15 cellular contexts compared by ENCODE assay signal in the genomic region with DNA sequence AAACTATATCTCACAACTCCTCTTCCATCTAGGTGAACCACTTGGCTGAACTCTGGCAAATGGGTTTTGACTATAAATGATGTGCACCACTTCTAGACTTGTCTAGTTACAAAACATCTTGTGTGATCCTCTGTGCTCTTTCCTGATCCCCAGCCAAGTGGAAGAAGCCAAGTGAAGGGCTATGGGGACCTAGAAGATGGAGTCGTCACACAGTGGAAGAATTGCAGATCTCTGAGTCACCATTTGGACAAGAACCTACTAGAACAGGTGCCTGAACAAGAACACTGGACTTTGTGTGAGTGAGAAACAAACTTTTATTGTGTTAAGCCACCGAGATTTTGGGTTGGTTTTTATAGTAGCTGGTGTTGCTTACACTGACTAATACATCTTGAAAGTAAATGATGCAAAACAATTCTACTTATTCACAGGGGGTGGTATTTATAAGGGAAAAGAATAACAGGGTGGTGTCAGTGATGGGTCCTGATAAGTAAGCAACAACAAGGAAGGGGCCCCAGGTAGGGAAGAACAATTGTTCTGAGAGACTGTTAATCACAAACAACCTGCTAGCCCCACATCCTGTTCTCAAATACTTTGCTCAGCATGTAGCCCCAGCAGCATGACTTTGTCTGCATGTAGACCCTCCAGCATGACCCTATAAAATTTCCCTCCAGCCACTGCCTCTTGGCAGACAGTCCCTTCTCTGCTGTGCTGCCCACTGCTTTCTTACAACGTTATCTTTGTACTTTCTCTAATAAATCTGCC.
DNase-seq lines count a peak whose midpoint lies in the region; ATAC-seq, FAIRE-seq and TF ChIP-seq lines count a peak whose summit lies in the region.
"Had no signal": no experiment of that assay in that cellular context is flagged by ENCODE, and none has a peak within 500 bp of the region (broad histone marks: within the 10 kb centered on the region; RNA-seq: fewer than 3 reads in every experiment).

No MANE protein-coding gene starts in this region.

- no peak overlapping the region for H3K27ac ChIP-seq in mammary epithelial cell (ENCODE audit: insufficient read depth, low read depth, low read length)
- H3K27ac ChIP-seq: Peyer's patch had no signal

- H3K4me2 ChIP-seq in mammary epithelial cell (ENCODE audit: insufficient read depth, low read depth, low read length), result no peak overlapping the region

- no peak overlapping the region for H3K9ac ChIP-seq in mammary epithelial cell (ENCODE audit: insufficient read depth, low read length)

- DNase-seq in mammary epithelial cell (peak; percentile 58), MCF 10A (ENCODE audit: unreplicated experiment) (no peak), GM12892 (ENCODE audit: insufficient read length) (no peak), renal cortical epithelial cell (ENCODE audit: low read depth) (peak; percentile 71), left lobe of liver (ENCODE audit: low spot score) (no peak), endothelial cell (ENCODE audit: low spot score) (no peak)
- DNase-seq: 8988T; CD4-positive, CD25-positive, alpha-beta regulatory T cell; HCEC 1CT; NCI-H1105; NCI-H2081 treated with DMSO at 0.1 percent for 48 hours; Peyer's patch; SHP77 had no signal

- peaks cover 10% of the 10 kb centered on the region for H3K27me3 Mint-ChIP-seq in MCF 10A (ENCODE audit: insufficient read depth, unreplicated experiment)
- peaks cover 9% of the 10 kb centered on the region for H3K27me3 Mint-ChIP-seq in activated T-helper 17 cell treated with anti-CD3 and anti-CD28 coated beads, Interleukin-2, amount 50 U/mL, for 72 hours
- H3K27me3 Mint-ChIP-seq in endothelial cell (ENCODE audit: unreplicated experiment), result peaks cover 2% of the 10 kb centered on the region

- H3K4me1 ChIP-seq in mammary epithelial cell (ENCODE audit: insufficient read depth, low read length), result peaks cover 21% of the 10 kb centered on the region
- H3K4me1 ChIP-seq: Peyer's patch had no signal

- no peaks in the 10 kb centered on the region for H4K20me1 ChIP-seq in mammary epithelial cell (ENCODE audit: insufficient read depth, low read length)

- no peaks in the 10 kb centered on the region for H3K79me2 ChIP-seq in mammary epithelial cell (ENCODE audit: insufficient read depth, low read length)

- no peak overlapping the region for H2AFZ ChIP-seq in mammary epithelial cell (ENCODE audit: low read depth, low read length)

- POLR2A ChIA-PET in MCF 10A (lab: Yijun Ruan, JAX), result no interaction called here

- TF ChIP-seq POLR2A in GM12892 (IDR thresholded peaks at IDR 0.05; ENCODE audit: low read depth, low read length), result no peak

- H3K36me3 Mint-ChIP-seq in MCF 10A (ENCODE audit: insufficient read depth, unreplicated experiment), result no peaks in the 10 kb centered on the region
- no peaks in the 10 kb centered on the region for H3K36me3 Mint-ChIP-seq in activated T-helper 17 cell treated with anti-CD3 and anti-CD28 coated beads, Interleukin-2, amount 50 U/mL, for 72 hours (ENCODE audit: low read depth)
- peaks cover 3% of the 10 kb centered on the region for H3K36me3 Mint-ChIP-seq in endothelial cell (ENCODE audit: low read depth, unreplicated experiment)
- H3K36me3 Mint-ChIP-seq: CD4-positive, CD25-positive, alpha-beta regulatory T cell had no signal

- FAIRE-seq in GM12892 (lab: Jason Lieb, UNC), result peak; percentile 44

- H3K36me3 ChIP-seq in mammary epithelial cell (ENCODE audit: insufficient read depth, low read length), result no peaks in the 10 kb centered on the region
- H3K36me3 ChIP-seq: Peyer's patch had no signal

- no TSS peak for BruUV-seq in mammary epithelial cell (replicated peaks; lab: Mats Ljungman, UMichigan)
- BruUV-seq in MCF 10A (replicated peaks; lab: Mats Ljungman, UMichigan), result no TSS peak

- H3K4me3 Mint-ChIP-seq in MCF 10A (ENCODE audit: unreplicated experiment) (no peak overlapping the region), endothelial cell (ENCODE audit: unreplicated experiment) (no peak overlapping the region)
- H3K4me3 Mint-ChIP-seq in activated T-helper 17 cell treated with anti-CD3 and anti-CD28 coated beads, Interleukin-2, amount 50 U/mL, for 72 hours, result peak overlapping the region; percentile 10

- dilution Hi-C loops in mammary epithelial cell (cut with HindIII; ENCODE audit: low sequenced_read_pairs), result no loop called here

- peak; percentile 28 for ATAC-seq in activated T-helper 17 cell treated with anti-CD3 and anti-CD28 coated beads, Interleukin-2, amount 50 U/mL, for 72 hours (replicated peaks)
- ATAC-seq in left lobe of liver (no peak), HG02938 (IDR thresholded peaks at IDR 0.05; ENCODE audit: unreplicated experiment) (no peak)

- CTCF ChIA-PET in mammary epithelial cell (lab: Charles Lee; ENCODE audit: low non-redundant PET) (no interaction called here), MCF 10A (lab: Yijun Ruan, JAX) (no interaction called here)

- 22% methylated on average over 3 of the region's 3 CpGs for WGBS in mammary epithelial cell (ENCODE audit: low coverage, missing lambda C conversion rate)

- in situ Hi-C loops in mammary epithelial cell (cut with MboI; ENCODE audit: low sequenced_read_pairs in 2 of 2), result no loop called here

- H3K27me3 ChIP-seq in mammary epithelial cell (ENCODE audit: insufficient read depth, low read length), result no peaks in the 10 kb centered on the region
- H3K27me3 ChIP-seq: Peyer's patch had no signal

- no peak for TF ChIP-seq CTCF in mammary epithelial cell (conservative IDR thresholded peaks at IDR 0.05 in 1 of 2, IDR thresholded peaks at IDR 0.05 in 1 of 2; ENCODE audit: extremely low read depth in 1 of 2, insufficient read depth in 1 of 2, low read depth in 1 of 2, low read length in 2 of 2)
- no peak for TF ChIP-seq CTCF in MCF 10A (IDR thresholded peaks at IDR 0.05; ENCODE audit: unreplicated experiment)
- TF ChIP-seq CTCF in endothelial cell (IDR thresholded peaks at IDR 0.05; ENCODE audit: unreplicated experiment), result no peak

- H3K27ac Mint-ChIP-seq in MCF 10A (ENCODE audit: low read depth, unreplicated experiment) (no peak overlapping the region), endothelial cell (ENCODE audit: unreplicated experiment) (no peak overlapping the region)
- peak overlapping the region; percentile 7 for H3K27ac Mint-ChIP-seq in activated T-helper 17 cell treated with anti-CD3 and anti-CD28 coated beads, Interleukin-2, amount 50 U/mL, for 72 hours

- intact Hi-C loops in mammary epithelial cell (cut with micrococcal nuclease), result loop anchor here (10.0 kb wide), 1 partner anchor 57 kb away; no protein-coding TSS in a partner anchor
- intact Hi-C loops in MCF 10A (cut with micrococcal nuclease), result no loop called here

- H3K4me1 Mint-ChIP-seq in MCF 10A (ENCODE audit: insufficient read depth, unreplicated experiment), result peaks cover 6% of the 10 kb centered on the region
- peaks cover 25% of the 10 kb centered on the region for H3K4me1 Mint-ChIP-seq in activated T-helper 17 cell treated with anti-CD3 and anti-CD28 coated beads, Interleukin-2, amount 50 U/mL, for 72 hours
- H3K4me1 Mint-ChIP-seq in endothelial cell (ENCODE audit: unreplicated experiment), result peaks cover 5% of the 10 kb centered on the region

- H3K9me3 Mint-ChIP-seq in MCF 10A (ENCODE audit: unreplicated experiment), result no peaks in the 10 kb centered on the region
- H3K9me3 Mint-ChIP-seq in activated T-helper 17 cell treated with anti-CD3 and anti-CD28 coated beads, Interleukin-2, amount 50 U/mL, for 72 hours, result no peaks in the 10 kb centered on the region
- H3K9me3 Mint-ChIP-seq in endothelial cell (ENCODE audit: unreplicated experiment), result no peaks in the 10 kb centered on the region

- no peak overlapping the region for H3K4me3 ChIP-seq in mammary epithelial cell (replicated peaks in 1 of 3; ENCODE audit: insufficient read depth in 1 of 3, low read depth in 2 of 3, low read length in 3 of 3)
- H3K4me3 ChIP-seq: Peyer's patch had no signal

- no peaks in the 10 kb centered on the region for H3K9me3 ChIP-seq in mammary epithelial cell (replicated peaks; ENCODE audit: insufficient read depth, low read length)
- H3K9me3 ChIP-seq: Peyer's patch had no signal

Comparison
In these comparisons a context has a peak if more than half of its experiments do, and no peak if none do; other contexts are left out.
1. DNase-seq: peak in mammary epithelial cell (single experiment) and renal cortical epithelial cell (single experiment); none in MCF 10A (single experiment), GM12892 (single experiment), left lobe of liver (single experiment) and endothelial cell (single experiment).